In genomic region chr19:6109947-6110346, GRCh38 we compare ENCODE assay signal across 8 cellular contexts.
A peak's percentile ranks its signal among the peaks of the same experiment; 100 is the strongest.
DNase-seq lines count a peak whose midpoint lies in the region; ATAC-seq, FAIRE-seq and TF ChIP-seq lines count a peak whose summit lies in the region.

No MANE protein-coding gene starts in this region.

- H3K27me3 ChIP-seq in rectal smooth muscle tissue (ENCODE audit: control insufficient read depth, insufficient read depth, low read length) = no peaks in the 10 kb centered on the region

- TF ChIP-seq CTCF in foreskin fibroblast (IDR thresholded peaks at IDR 0.05; ENCODE audit: low read depth, low read length) = no peak

- peak; percentile 4 for ATAC-seq in GM18517 (IDR thresholded peaks at IDR 0.05; ENCODE audit: unreplicated experiment)
- no peak for ATAC-seq in HG03571 (IDR thresholded peaks at IDR 0.05; ENCODE audit: unreplicated experiment)

- peak overlapping the region; percentile 67 for H3K9ac ChIP-seq in SK-N-MC (ENCODE audit: insufficient read length)
- H3K9ac ChIP-seq in rectal smooth muscle tissue (ENCODE audit: low read length) = peak overlapping the region; percentile 51

- H3K9me3 ChIP-seq in SK-N-MC (ENCODE audit: low read depth, low read length) = no peaks in the 10 kb centered on the region

- no peaks in the 10 kb centered on the region for H3K4me1 ChIP-seq in rectal smooth muscle tissue (ENCODE audit: control insufficient read depth, insufficient read depth, low read length)

- H3K27ac ChIP-seq in SK-N-MC (no peak overlapping the region), rectal smooth muscle tissue (ENCODE audit: low read depth, low read length) (peak overlapping the region; percentile 95)

- H3K4me3 ChIP-seq in SK-N-MC = peak overlapping the region; percentile 87
- H3K4me3 ChIP-seq in foreskin fibroblast (ENCODE audit: low read depth in 1 of 2, low read length in 2 of 2) = peak overlapping the region; percentile 65 to 69
- peak overlapping the region; percentile 88 for H3K4me3 ChIP-seq in rectal smooth muscle tissue (ENCODE audit: low read length)

- no peak for FAIRE-seq in urothelium cell line (lab: Jason Lieb, UNC)

- no peak for DNase-seq in SK-N-MC (ENCODE audit: low read depth, low spot score)
- no peak for DNase-seq in foreskin fibroblast
- no peak for DNase-seq in NCI-H1417 treated with DMSO at 0.1 percent for 48 hours (lab: John Stamatoyannopoulos, UW)
- no peak for DNase-seq in urothelium cell line (ENCODE audit: low spot score)
- no peak for DNase-seq in DMS114 treated with DMSO at 0.1 percent for 48 hours (lab: John Stamatoyannopoulos, UW; ENCODE audit: unreplicated experiment)

- H3K36me3 ChIP-seq in SK-N-MC (ENCODE audit: insufficient read depth, low read length) (no peaks in the 10 kb centered on the region), rectal smooth muscle tissue (ENCODE audit: control insufficient read depth, insufficient read depth, low read length) (no peaks in the 10 kb centered on the region)
